In genomic region chr21:44870748-44871495, GRCh38 we compare ENCODE assay signal across 8 cellular contexts. TPM values are rescaled to one million over a fixed set of nuclear protein-coding genes. Genes with fewer than 3 reads are reported as not detected.
DNase-seq lines count a peak whose midpoint lies in the region; ATAC-seq and TF ChIP-seq lines count a peak whose summit lies in the region.

No MANE protein-coding gene starts in this region.

- H3K9me3 Mint-ChIP-seq in stimulated activated naive CD8-positive, alpha-beta T cell treated with anti-CD3 and anti-CD28 coated beads, Interleukin-15, amount 100 ng/mL, for 72 hours = no peaks in the 10 kb centered on the region

- H3K27me3 ChIP-seq in adipocyte (replicated peaks; ENCODE audit: control insufficient read depth, insufficient read depth, low read length) = no peaks in the 10 kb centered on the region
- no peaks in the 10 kb centered on the region for H3K27me3 ChIP-seq in hepatocyte

- H3K4me3 ChIP-seq in adipocyte (ENCODE audit: low read length) = peak overlapping the region; percentile 92
- H3K4me3 ChIP-seq in hepatocyte = no peak overlapping the region

- no peak for ATAC-seq in stimulated activated naive CD8-positive, alpha-beta T cell treated with anti-CD3 and anti-CD28 coated beads, Interleukin-15, amount 100 ng/mL, for 72 hours
- ATAC-seq in HG02759 (IDR thresholded peaks at IDR 0.05; ENCODE audit: unreplicated experiment) = no peak
- ATAC-seq in GM18867 (IDR thresholded peaks at IDR 0.05; ENCODE audit: unreplicated experiment) = no peak

- H4K20me1 ChIP-seq in hepatocyte (ENCODE audit: insufficient read depth, poor library complexity, severe bottlenecking) = peaks cover 61% of the 10 kb centered on the region

- DNase-seq in adipocyte (ENCODE audit: low read depth) (no peak), hepatocyte (ENCODE audit: low spot score) (no peak), HEK293T (ENCODE audit: extremely low spot score) (no peak), foreskin melanocyte (no peak)
- DNase-seq in stimulated activated naive CD8-positive, alpha-beta T cell treated with anti-CD3 and anti-CD28 coated beads, Interleukin-15, amount 100 ng/mL, for 72 hours = no peak

- H3K9me3 ChIP-seq in KOPT-K1 (ENCODE audit: insufficient read depth, low read length, poor library complexity, severe bottlenecking) (no peaks in the 10 kb centered on the region), adipocyte (ENCODE audit: control insufficient read depth, low read length) (no peaks in the 10 kb centered on the region), hepatocyte (ENCODE audit: low read depth) (no peaks in the 10 kb centered on the region)

- peak overlapping the region; percentile 73 for H3K27ac ChIP-seq in KOPT-K1 (ENCODE audit: low read depth, low read length, poor library complexity, severe bottlenecking)
- peak overlapping the region; percentile 89 for H3K27ac ChIP-seq in hepatocyte

- peak overlapping the region; percentile 81 for H3K4me2 ChIP-seq in hepatocyte

- H3K79me2 ChIP-seq in hepatocyte = peaks cover 65% of the 10 kb centered on the region

- H3K4me1 ChIP-seq in adipocyte (ENCODE audit: control insufficient read depth, insufficient read depth, low read length) (peaks cover 75% of the 10 kb centered on the region), hepatocyte (ENCODE audit: insufficient read depth) (peaks cover 37% of the 10 kb centered on the region)

- H2AFZ ChIP-seq in hepatocyte = no peak overlapping the region

- H3K4me1 Mint-ChIP-seq in stimulated activated naive CD8-positive, alpha-beta T cell treated with anti-CD3 and anti-CD28 coated beads, Interleukin-15, amount 100 ng/mL, for 72 hours = peaks cover 83% of the 10 kb centered on the region

- CTCF ChIA-PET in HEK293T (lab: Yijun Ruan, JAX) = no interaction called here

- POLR2A ChIA-PET in HEK293T (lab: Yijun Ruan, JAX) = no interaction called here

- H3K27ac Mint-ChIP-seq in stimulated activated naive CD8-positive, alpha-beta T cell treated with anti-CD3 and anti-CD28 coated beads, Interleukin-15, amount 100 ng/mL, for 72 hours = peak overlapping the region in 1 of 2 donors; percentile 31

- 58% methylated on average over 10 of the region's 10 CpGs for WGBS in hepatocyte (ENCODE audit: low lambda C conversion rate, missing lambda C conversion rate)

- TF ChIP-seq CTCF in hepatocyte (IDR thresholded peaks at IDR 0.05; ENCODE audit: poor library complexity) = no peak

- H3K9me2 ChIP-seq in hepatocyte (replicated peaks; ENCODE audit: insufficient read depth) = no peaks in the 10 kb centered on the region

- peak overlapping the region; percentile 96 for H3K4me3 Mint-ChIP-seq in stimulated activated naive CD8-positive, alpha-beta T cell treated with anti-CD3 and anti-CD28 coated beads, Interleukin-15, amount 100 ng/mL, for 72 hours

- peak overlapping the region; percentile 91 for H3K9ac ChIP-seq in adipocyte (ENCODE audit: low read length)

- H3K27me3 Mint-ChIP-seq in stimulated activated naive CD8-positive, alpha-beta T cell treated with anti-CD3 and anti-CD28 coated beads, Interleukin-15, amount 100 ng/mL, for 72 hours = no peaks in the 10 kb centered on the region

- H3K36me3 ChIP-seq in KOPT-K1 (ENCODE audit: insufficient read depth, low read length) (no peaks in the 10 kb centered on the region), adipocyte (ENCODE audit: control insufficient read depth, insufficient read depth, low read length, severe bottlenecking) (no peaks in the 10 kb centered on the region), hepatocyte (replicated peaks; ENCODE audit: insufficient read depth, low read depth) (no peaks in the 10 kb centered on the region)

TF ChIP-seq in HEK293T, 16 proteins besides CTCF, POLR2A, EP300 and RAD21:
- TF ChIP-seq, protein P1, sequence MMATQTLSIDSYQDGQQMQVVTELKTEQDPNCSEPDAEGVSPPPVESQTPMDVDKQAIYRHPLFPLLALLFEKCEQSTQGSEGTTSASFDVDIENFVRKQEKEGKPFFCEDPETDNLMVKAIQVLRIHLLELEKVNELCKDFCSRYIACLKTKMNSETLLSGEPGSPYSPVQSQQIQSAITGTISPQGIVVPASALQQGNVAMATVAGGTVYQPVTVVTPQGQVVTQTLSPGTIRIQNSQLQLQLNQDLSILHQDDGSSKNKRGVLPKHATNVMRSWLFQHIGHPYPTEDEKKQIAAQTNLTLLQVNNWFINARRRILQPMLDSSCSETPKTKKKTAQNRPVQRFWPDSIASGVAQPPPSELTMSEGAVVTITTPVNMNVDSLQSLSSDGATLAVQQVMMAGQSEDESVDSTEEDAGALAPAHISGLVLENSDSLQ (IDR thresholded peaks at IDR 0.05) = no peak
- TF ChIP-seq SUZ12 (IDR thresholded peaks at IDR 0.05) (no peak), FOXK2 (IDR thresholded peaks at IDR 0.05) (no peak), TARDBP (IDR thresholded peaks at IDR 0.05) (no peak), LEF1 (IDR thresholded peaks at IDR 0.05; ENCODE audit: borderline replicate concordance) (no peak), ZNF384 (IDR thresholded peaks at IDR 0.05) (no peak), BHLHE40 (IDR thresholded peaks at IDR 0.05; ENCODE audit: borderline replicate concordance) (no peak), L3MBTL2 (conservative IDR thresholded peaks at IDR 0.05) (no peak), FOXM1 (IDR thresholded peaks at IDR 0.05; ENCODE audit: borderline replicate concordance) (no peak), SP1 (IDR thresholded peaks at IDR 0.05) (no peak), HDGF (IDR thresholded peaks at IDR 0.05; ENCODE audit: borderline replicate concordance) (no peak), NFRKB (IDR thresholded peaks at IDR 0.05) (no peak), FOXA1 (IDR thresholded peaks at IDR 0.05) (no peak)

RNA-seq across cellular contexts. Expression of gene PTTG1IP, which starts 2.6 kb away (rescaled TPM):
- 344 and 348 TPM in 2 replicates for total RNA-seq in hepatocyte
- 315 and 362 TPM in 2 replicates for polyA plus RNA-seq in hepatocyte

RNA-seq across cellular contexts. Expression of gene ITGB2, which starts 49.8 kb away (rescaled TPM):
- 1.6 and 3.8 TPM in 2 replicates for total RNA-seq in hepatocyte
- 3.8 and 4.2 TPM in 2 replicates for polyA plus RNA-seq in hepatocyte

RNA-seq across cellular contexts. Expression of gene SUMO3, which starts 53.1 kb away (rescaled TPM):
- 68.5 and 77.2 TPM in 2 replicates for total RNA-seq in hepatocyte
- 97.0 and 107 TPM in 2 replicates for polyA plus RNA-seq in hepatocyte
